In the genomic region with DNA sequence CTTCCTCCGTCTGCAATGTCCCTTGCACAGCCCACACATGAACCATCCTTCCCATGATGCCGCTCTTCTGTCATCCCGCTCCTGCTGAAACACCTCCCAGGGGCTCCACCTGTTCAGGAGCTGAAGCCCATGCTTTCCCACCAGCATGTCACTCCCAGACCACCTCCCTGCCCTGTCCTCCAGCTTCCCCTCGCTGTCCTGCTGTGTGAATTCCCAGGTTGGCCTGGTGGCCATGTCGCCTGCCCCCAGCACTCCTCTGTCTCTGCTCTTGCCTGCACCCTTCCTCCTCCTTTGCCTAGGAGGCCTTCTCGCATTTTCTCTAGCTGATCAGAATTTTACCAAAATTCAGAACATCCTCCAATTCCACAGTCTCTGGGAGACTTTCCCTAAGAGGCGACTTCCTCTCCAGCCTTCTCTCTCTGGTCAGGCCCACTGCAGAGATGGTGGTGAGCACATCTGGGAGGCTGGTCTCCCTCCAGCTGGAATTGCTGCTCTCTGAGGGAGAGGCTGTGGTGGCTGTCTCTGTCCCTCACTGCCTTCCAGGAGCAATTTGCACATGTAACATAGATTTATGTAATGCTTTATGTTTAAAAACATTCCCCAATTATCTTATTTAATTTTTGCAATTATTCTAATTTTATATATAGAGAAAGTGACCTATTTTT, we compare ENCODE assay signal across 34 cellular contexts. TPM values are rescaled to one million over a fixed set of nuclear protein-coding genes. Genes with fewer than 3 reads are reported as not detected.
"Had no signal": no experiment of that assay in that cellular context is flagged by ENCODE, and none has a peak within 500 bp of the region (broad histone marks: within the 10 kb centered on the region; RNA-seq: fewer than 3 reads in every experiment).

No MANE protein-coding gene starts in this region.

- H3K36me3 Mint-ChIP-seq: activated CD8-positive, alpha-beta memory T cell treated with anti-CD3 and anti-CD28 coated beads, Interleukin-2, amount 10 ng/mL, durations not matched to agents 7 days and 5 days; activated naive CD4-positive, alpha-beta T cell treated with anti-CD3 and anti-CD28 coated beads, Interleukin-2, amount 50 U/mL, for 24 hours; activated naive CD8-positive, alpha-beta T cell treated with anti-CD3 and anti-CD28 coated beads for 36 hours had no signal

- DNase-seq: activated CD4-positive, alpha-beta memory T cell treated with anti-CD3 and anti-CD28 coated beads for 36 hours; activated CD4-positive, alpha-beta T cell treated with anti-CD3 and anti-CD28 coated beads for 36 hours; activated CD4-positive, alpha-beta T cell treated with anti-CD3 and anti-CD28 coated beads, Interleukin-2, amount 10 ng/mL, durations not matched to agents 24 days and 14 days; activated CD4-positive, CD25-positive, alpha-beta regulatory T cell; activated CD4-positive, CD25-positive, alpha-beta regulatory T cell treated with anti-CD3 and anti-CD28 coated beads, Interleukin-2, amount 50 U/mL, for 72 hours; activated CD8-positive, alpha-beta memory T cell treated with anti-CD3 and anti-CD28 coated beads, Interleukin-2, amount 10 ng/mL, durations not matched to agents 7 days and 5 days; activated CD8-positive, alpha-beta memory T cell treated with anti-CD3 and anti-CD28 coated beads, Interleukin-2, amount 50 U/mL, for 4 hours; activated CD8-positive, alpha-beta T cell treated with anti-CD3 and anti-CD28 coated beads, Interleukin-2, amount 10 ng/mL, durations not matched to agents 7 days and 5 days; activated effector memory CD4-positive, alpha-beta T cell treated with anti-CD3 and anti-CD28 coated beads, Interleukin-2, amount 50 U/mL, for 16 hours; activated naive CD4-positive, alpha-beta T cell treated with anti-CD3 and anti-CD28 coated beads for 36 hours; activated naive CD8-positive, alpha-beta T cell treated with anti-CD3 and anti-CD28 coated beads for 36 hours; activated naive CD8-positive, alpha-beta T cell treated with anti-CD3 and anti-CD28 coated beads, Interleukin-2, amount 50 U/mL, for 24 hours; activated T-cell treated with anti-CD3 and anti-CD28 coated beads, Interleukin-2, amount 50 U/mL, for 1 hour; activated T-cell treated with anti-CD3 and anti-CD28 coated beads, Interleukin-2, amount 50 U/mL, for 48 hours; adrenal gland; amygdala; aorta; body of pancreas; caudate nucleus; dorsolateral prefrontal cortex; effector memory CD4-positive, alpha-beta T cell; endodermal cell; foreskin keratinocyte; gastrocnemius medialis; glutamatergic neuron; T-helper 1 cell; T-helper 17 cell; T1000 had no signal

- FAIRE-seq: colon had no signal

- H3K9me3 ChIP-seq: adrenal gland, body of pancreas, gastrocnemius medialis had no signal

- H3K9me3 Mint-ChIP-seq: activated CD4-positive, alpha-beta memory T cell treated with anti-CD3 and anti-CD28 coated beads for 36 hours; activated naive CD4-positive, alpha-beta T cell treated with anti-CD3 and anti-CD28 coated beads for 36 hours; activated naive CD4-positive, alpha-beta T cell treated with anti-CD3 and anti-CD28 coated beads, Interleukin-2, amount 50 U/mL, for 24 hours; activated naive CD8-positive, alpha-beta T cell treated with anti-CD3 and anti-CD28 coated beads for 36 hours; activated naive CD8-positive, alpha-beta T cell treated with anti-CD3 and anti-CD28 coated beads, Interleukin-2, amount 50 U/mL, for 24 hours; activated T-helper 1 cell treated with anti-CD3 and anti-CD28 coated beads, Interleukin-12 subunit alpha, Interleukin-12 subunit beta, Interleukin-2, Interleukin-4 antibody, amounts not matched to agents 30 ng/mL and 10 ng/mL and 1 ng/mL, durations not matched to agents 14 hours and 24 hours and 36 hours; activated T-helper 2 cell treated with anti-CD3 and anti-CD28 coated beads, Interferon-gamma antibody, Interleukin-2, Interleukin-4, amounts not matched to agents 10 μg/mL and 5 μg/mL and 100 μg/mL, durations not matched to agents 14 hours and 24 hours and 36 hours; endodermal cell; T-helper 2 cell treated with Interferon-gamma antibody and Interleukin-4, amounts not matched to agents 5 μg/mL and 100 μg/mL, for 36 hours had no signal

- H3K27ac ChIP-seq: adrenal gland, body of pancreas, dorsolateral prefrontal cortex, foreskin keratinocyte, gastrocnemius medialis had no signal

- H3K27ac Mint-ChIP-seq: activated CD4-positive, alpha-beta memory T cell treated with anti-CD3 and anti-CD28 coated beads for 36 hours; activated CD4-positive, alpha-beta T cell treated with anti-CD3 and anti-CD28 coated beads for 36 hours; activated CD4-positive, alpha-beta T cell treated with anti-CD3 and anti-CD28 coated beads, Interleukin-2, amount 10 ng/mL, durations not matched to agents 24 days and 14 days; activated CD8-positive, alpha-beta memory T cell treated with anti-CD3 and anti-CD28 coated beads, Interleukin-2, amount 10 ng/mL, durations not matched to agents 7 days and 5 days; activated CD8-positive, alpha-beta T cell treated with anti-CD3 and anti-CD28 coated beads, Interleukin-2, amount 10 ng/mL, durations not matched to agents 7 days and 5 days; activated naive CD4-positive, alpha-beta T cell treated with anti-CD3 and anti-CD28 coated beads for 36 hours; activated naive CD4-positive, alpha-beta T cell treated with anti-CD3 and anti-CD28 coated beads, Interleukin-2, amount 50 U/mL, for 24 hours; activated naive CD8-positive, alpha-beta T cell treated with anti-CD3 and anti-CD28 coated beads for 36 hours; activated naive CD8-positive, alpha-beta T cell treated with anti-CD3 and anti-CD28 coated beads, Interleukin-2, amount 50 U/mL, for 24 hours; activated T-helper 1 cell treated with anti-CD3 and anti-CD28 coated beads, Interleukin-12 subunit alpha, Interleukin-12 subunit beta, Interleukin-2, Interleukin-4 antibody, amounts not matched to agents 30 ng/mL and 10 ng/mL and 1 ng/mL, durations not matched to agents 14 hours and 24 hours and 36 hours; activated T-helper 2 cell treated with anti-CD3 and anti-CD28 coated beads, Interferon-gamma antibody, Interleukin-2, Interleukin-4, amounts not matched to agents 10 μg/mL and 5 μg/mL and 100 μg/mL, durations not matched to agents 14 hours and 24 hours and 36 hours; endodermal cell; T-helper 17 cell; T-helper 2 cell treated with Interferon-gamma antibody and Interleukin-4, amounts not matched to agents 5 μg/mL and 100 μg/mL, for 36 hours had no signal

- H3K4me3 ChIP-seq: adrenal gland, body of pancreas, dorsolateral prefrontal cortex, gastrocnemius medialis had no signal

- ATAC-seq: activated CD4-positive, alpha-beta T cell treated with anti-CD3 and anti-CD28 coated beads for 36 hours; activated CD8-positive, alpha-beta memory T cell treated with anti-CD3 and anti-CD28 coated beads, Interleukin-2, amount 10 ng/mL, durations not matched to agents 7 days and 5 days; activated CD8-positive, alpha-beta T cell treated with anti-CD3 and anti-CD28 coated beads, Interleukin-2, amount 10 ng/mL, durations not matched to agents 7 days and 5 days; activated naive CD8-positive, alpha-beta T cell treated with anti-CD3 and anti-CD28 coated beads, Interleukin-2, amount 50 U/mL, for 24 hours; body of pancreas; esophagus mucosa; foreskin keratinocyte; gastrocnemius medialis; T-helper 17 cell had no signal

- H3K4me1 Mint-ChIP-seq: activated CD8-positive, alpha-beta memory T cell treated with anti-CD3 and anti-CD28 coated beads, Interleukin-2, amount 10 ng/mL, durations not matched to agents 7 days and 5 days; activated naive CD8-positive, alpha-beta T cell treated with anti-CD3 and anti-CD28 coated beads, Interleukin-2, amount 50 U/mL, for 24 hours; endodermal cell had no signal

- H3K27me3 ChIP-seq: adrenal gland, body of pancreas, foreskin keratinocyte, gastrocnemius medialis had no signal

- H3K4me3 Mint-ChIP-seq: activated CD4-positive, alpha-beta memory T cell treated with anti-CD3 and anti-CD28 coated beads for 36 hours; activated CD4-positive, alpha-beta T cell treated with anti-CD3 and anti-CD28 coated beads for 36 hours; activated CD4-positive, alpha-beta T cell treated with anti-CD3 and anti-CD28 coated beads, Interleukin-2, amount 10 ng/mL, durations not matched to agents 24 days and 14 days; activated CD8-positive, alpha-beta memory T cell treated with anti-CD3 and anti-CD28 coated beads, Interleukin-2, amount 10 ng/mL, durations not matched to agents 7 days and 5 days; activated CD8-positive, alpha-beta T cell treated with anti-CD3 and anti-CD28 coated beads, Interleukin-2, amount 10 ng/mL, durations not matched to agents 7 days and 5 days; activated naive CD4-positive, alpha-beta T cell treated with anti-CD3 and anti-CD28 coated beads for 36 hours; activated naive CD4-positive, alpha-beta T cell treated with anti-CD3 and anti-CD28 coated beads, Interleukin-2, amount 50 U/mL, for 24 hours; activated naive CD8-positive, alpha-beta T cell treated with anti-CD3 and anti-CD28 coated beads for 36 hours; activated naive CD8-positive, alpha-beta T cell treated with anti-CD3 and anti-CD28 coated beads, Interleukin-2, amount 50 U/mL, for 24 hours; activated T-helper 1 cell treated with anti-CD3 and anti-CD28 coated beads, Interleukin-12 subunit alpha, Interleukin-12 subunit beta, Interleukin-2, Interleukin-4 antibody, amounts not matched to agents 30 ng/mL and 10 ng/mL and 1 ng/mL, durations not matched to agents 14 hours and 24 hours and 36 hours; endodermal cell; T-helper 17 cell; T-helper 2 cell treated with Interferon-gamma antibody and Interleukin-4, amounts not matched to agents 5 μg/mL and 100 μg/mL, for 36 hours had no signal

- H3K4me1 ChIP-seq: adrenal gland had no signal

RNA-seq across cellular contexts. Expression of a gene that starts 8.9 kb away (rescaled TPM):
- total RNA-seq: activated CD8-positive, alpha-beta memory T cell treated with anti-CD3 and anti-CD28 coated beads, Interleukin-2, amount 10 ng/mL, durations not matched to agents 7 days and 5 days; activated CD8-positive, alpha-beta T cell treated with anti-CD3 and anti-CD28 coated beads, Interleukin-2, amount 10 ng/mL, durations not matched to agents 7 days and 5 days; activated T-helper 2 cell treated with anti-CD3 and anti-CD28 coated beads, Interferon-gamma antibody, Interleukin-2, Interleukin-4, amounts not matched to agents 10 μg/mL and 5 μg/mL and 100 μg/mL, durations not matched to agents 14 hours and 24 hours and 36 hours; T-helper 17 cell had no signal

RNA-seq across cellular contexts. Expression of a gene that starts 35.4 kb away (rescaled TPM):
- total RNA-seq: activated CD8-positive, alpha-beta T cell treated with anti-CD3 and anti-CD28 coated beads, Interleukin-2, amount 10 ng/mL, durations not matched to agents 7 days and 5 days had no signal
